Comparison of ENCODE assay signal across 13 cellular contexts in genomic region chr20:34017610-34018009, GRCh38. TPM values are rescaled to one million over a fixed set of nuclear protein-coding genes. Genes with fewer than 3 reads are reported as not detected.
DNase-seq lines count a peak whose midpoint lies in the region; ATAC-seq, FAIRE-seq and TF ChIP-seq lines count a peak whose summit lies in the region.
"Had no signal": no experiment of that assay in that cellular context is flagged by ENCODE, and none has a peak within 500 bp of the region (broad histone marks: within the 10 kb centered on the region; RNA-seq: fewer than 3 reads in every experiment).

No MANE protein-coding gene starts in this region.

- H3K4me3 Mint-ChIP-seq in natural killer cell (no peak overlapping the region), T-cell (no peak overlapping the region)
- H3K4me3 Mint-ChIP-seq in natural killer cell treated with Interleukin-12 subunit alpha and Interleukin-12 subunit beta and Interleukin-15 and Interleukin-18, amount 100 ng/mL, for 72 hours = no peak overlapping the region
- H3K4me3 Mint-ChIP-seq: activated CD8-positive, alpha-beta T cell treated with anti-CD3 and anti-CD28 coated beads, Interleukin-2, amount 10 ng/mL, durations not matched to agents 7 days and 5 days; CD14-positive monocyte had no signal

- H3K4me1 Mint-ChIP-seq in natural killer cell (peaks cover 82 to 89% of the 10 kb centered on the region in 2 donors), T-cell (peaks cover 81 to 88% (median 87%) of the 10 kb centered on the region in 3 donors)
- H3K4me1 Mint-ChIP-seq in natural killer cell treated with Interleukin-12 subunit alpha and Interleukin-12 subunit beta and Interleukin-15 and Interleukin-18, amount 100 ng/mL, for 72 hours (ENCODE audit: low read depth in 2 of 2) = peaks cover 67 to 78% of the 10 kb centered on the region in 2 donors

- no peaks in the 10 kb centered on the region for H3K27me3 ChIP-seq in right atrium auricular region
- H3K27me3 ChIP-seq: ovary had no signal

- H3K27me3 Mint-ChIP-seq in natural killer cell (ENCODE audit: low read depth in 2 of 2) (no peaks in the 10 kb centered on the region), T-cell (no peaks in the 10 kb centered on the region)
- no peaks in the 10 kb centered on the region for H3K27me3 Mint-ChIP-seq in natural killer cell treated with Interleukin-12 subunit alpha and Interleukin-12 subunit beta and Interleukin-15 and Interleukin-18, amount 100 ng/mL, for 72 hours

- H3K4me3 ChIP-seq in foreskin fibroblast (ENCODE audit: low read depth in 1 of 2, low read length in 2 of 2) = no peak overlapping the region
- H3K4me3 ChIP-seq in right atrium auricular region = no peak overlapping the region
- H3K4me3 ChIP-seq: GM12878, ovary had no signal

- FAIRE-seq in urothelium cell line (lab: Jason Lieb, UNC) = no peak
- FAIRE-seq: GM12878 had no signal

- H3K36me3 Mint-ChIP-seq in natural killer cell = no peaks in the 10 kb centered on the region
- no peaks in the 10 kb centered on the region for H3K36me3 Mint-ChIP-seq in natural killer cell treated with Interleukin-12 subunit alpha and Interleukin-12 subunit beta and Interleukin-15 and Interleukin-18, amount 100 ng/mL, for 72 hours
- no peaks in the 10 kb centered on the region for H3K36me3 Mint-ChIP-seq in T-cell

- intact Hi-C loops in natural killer cell (cut with micrococcal nuclease) = no loop called here

- no peak for TF ChIP-seq CTCF in natural killer cell (IDR thresholded peaks at IDR 0.05)
- no peak for TF ChIP-seq CTCF in foreskin fibroblast (IDR thresholded peaks at IDR 0.05; ENCODE audit: low read depth, low read length)
- TF ChIP-seq CTCF in right atrium auricular region (IDR thresholded peaks at IDR 0.05) = no peak

- CTCF ChIA-PET in T-cell (lab: Charles Lee) = no interaction called here

- no peak overlapping the region for H3K27ac ChIP-seq in right atrium auricular region
- H3K27ac ChIP-seq: ovary had no signal

- no peaks in the 10 kb centered on the region for H3K36me3 ChIP-seq in right atrium auricular region
- H3K36me3 ChIP-seq: ovary had no signal

- H3K9me3 Mint-ChIP-seq in natural killer cell (no peaks in the 10 kb centered on the region), T-cell (no peaks in the 10 kb centered on the region)
- H3K9me3 Mint-ChIP-seq in natural killer cell treated with Interleukin-12 subunit alpha and Interleukin-12 subunit beta and Interleukin-15 and Interleukin-18, amount 100 ng/mL, for 72 hours = no peaks in the 10 kb centered on the region
- H3K9me3 Mint-ChIP-seq: CD14-positive monocyte had no signal

- H3K4me1 ChIP-seq in right atrium auricular region = peaks cover 0 to 58% of the 10 kb centered on the region in 2 donors

- no peak for DNase-seq in natural killer cell
- no peak for DNase-seq in natural killer cell treated with Interleukin-12 subunit alpha and Interleukin-12 subunit beta and Interleukin-15 and Interleukin-18, amount 100 ng/mL, for 72 hours (ENCODE audit: low spot score)
- no peak for DNase-seq in T-cell
- peak; percentile 83 to 90 for DNase-seq in foreskin fibroblast
- DNase-seq in urothelium cell line (ENCODE audit: low spot score) = peak; percentile 66
- no peak for DNase-seq in hippocampal formation (lab: John Stamatoyannopoulos, UW)
- no peak for DNase-seq in stimulated activated CD4-positive, alpha-beta T cell treated with anti-CD3 and anti-CD28 coated beads, Interleukin-2, amount 100 ng/mL, for 48 hours
- no peak for DNase-seq in right atrium auricular region (ENCODE audit: low spot score)
- DNase-seq: activated CD8-positive, alpha-beta T cell treated with anti-CD3 and anti-CD28 coated beads, Interleukin-2, amount 10 ng/mL, durations not matched to agents 7 days and 5 days; NCI-H1417 treated with DMSO at 0.1 percent for 48 hours; ovary had no signal

- peak overlapping the region; percentile 69 to 76 for H3K27ac Mint-ChIP-seq in natural killer cell
- peak overlapping the region in 1 of 2 donors; percentile 8 for H3K27ac Mint-ChIP-seq in natural killer cell treated with Interleukin-12 subunit alpha and Interleukin-12 subunit beta and Interleukin-15 and Interleukin-18, amount 100 ng/mL, for 72 hours
- peak overlapping the region; percentile 50 to 79 for H3K27ac Mint-ChIP-seq in T-cell
- H3K27ac Mint-ChIP-seq: activated CD8-positive, alpha-beta T cell treated with anti-CD3 and anti-CD28 coated beads, Interleukin-2, amount 10 ng/mL, durations not matched to agents 7 days and 5 days had no signal

- POLR2A ChIA-PET in T-cell (lab: Charles Lee) = no interaction called here

- ATAC-seq in natural killer cell = no peak
- ATAC-seq in natural killer cell treated with Interleukin-12 subunit alpha and Interleukin-12 subunit beta and Interleukin-15 and Interleukin-18, amount 100 ng/mL, for 72 hours = no peak
- no peak for ATAC-seq in T-cell (replicated peaks in 1 of 4)
- ATAC-seq: activated CD8-positive, alpha-beta T cell treated with anti-CD3 and anti-CD28 coated beads, Interleukin-2, amount 10 ng/mL, durations not matched to agents 7 days and 5 days; GM12878 had no signal

- no peaks in the 10 kb centered on the region for H3K9me3 ChIP-seq in right atrium auricular region
- H3K9me3 ChIP-seq: ovary had no signal

RNA-seq across cellular contexts. Expression of gene RALY, which starts 23.9 kb away (rescaled TPM):
- 100 to 1,000 TPM; 194 to 204 (median 198) TPM for total RNA-seq in natural killer cell
- 100 to 1,000 TPM; 158 to 162 TPM for total RNA-seq in natural killer cell treated with Interleukin-12 subunit alpha and Interleukin-12 subunit beta and Interleukin-15 and Interleukin-18, amount 100 ng/mL, for 72 hours
- 100 to 1,000 TPM; 110 to 126 (median 125) TPM for total RNA-seq in T-cell
- 10 to 100 TPM; 74.2 to 86.4 TPM for total RNA-seq in right atrium auricular region

Comparison
In these comparisons a context has a peak if more than half of its experiments do, and no peak if none do; other contexts are left out.
1. DNase-seq: peak in foreskin fibroblast (2 of 2) and urothelium cell line (single experiment); none in natural killer cell (single experiment), natural killer cell treated with Interleukin-12 subunit alpha and Interleukin-12 subunit beta and Interleukin-15 and Interleukin-18, amount 100 ng/mL, for 72 hours (single experiment), T-cell (0 of 34), hippocampal formation (0 of 2), stimulated activated CD4-positive, alpha-beta T cell treated with anti-CD3 and anti-CD28 coated beads, Interleukin-2, amount 100 ng/mL, for 48 hours (0 of 2) and right atrium auricular region (single experiment).